ENCODE assay signal across 10 cellular contexts in genomic region chr11:64186205-64187165, GRCh38. TPM values are rescaled to one million over a fixed set of nuclear protein-coding genes. Genes with fewer than 3 reads are reported as not detected.
DNase-seq lines count a peak whose midpoint lies in the region; FAIRE-seq and TF ChIP-seq lines count a peak whose summit lies in the region.
"Had no signal": no experiment of that assay in that cellular context is flagged by ENCODE, and none has a peak within 500 bp of the region (broad histone marks: within the 10 kb centered on the region; RNA-seq: fewer than 3 reads in every experiment).

No MANE protein-coding gene starts in this region.

- no peak overlapping the region for H3K4me2 ChIP-seq in hepatocyte

- peak overlapping the region; percentile 98 for H3K27ac Mint-ChIP-seq in activated CD4-positive, alpha-beta T cell treated with anti-CD3 and anti-CD28 coated beads, Interleukin-2, amount 10 ng/mL, durations not matched to agents 7 days and 5 days

- H3K9me2 ChIP-seq in hepatocyte (replicated peaks; ENCODE audit: insufficient read depth) = no peaks in the 10 kb centered on the region

- H3K9me3 Mint-ChIP-seq in activated CD4-positive, alpha-beta T cell treated with anti-CD3 and anti-CD28 coated beads, Interleukin-2, amount 10 ng/mL, durations not matched to agents 7 days and 5 days = no peaks in the 10 kb centered on the region

- H3K36me3 ChIP-seq in hepatocyte (replicated peaks; ENCODE audit: insufficient read depth, low read depth) (no peaks in the 10 kb centered on the region), small intestine (ENCODE audit: control insufficient read depth in 2 of 2, insufficient read depth in 2 of 2, low read length in 2 of 2) (no peaks in the 10 kb centered on the region)
- H3K36me3 ChIP-seq: BLaER1 had no signal

- H3K27ac ChIP-seq in hepatocyte (no peak overlapping the region), small intestine (ENCODE audit: low read depth in 1 of 2, low read length in 1 of 2) (peak overlapping the region in 1 of 2 donors; percentile 52)

- H3K4me1 Mint-ChIP-seq in activated CD4-positive, alpha-beta T cell treated with anti-CD3 and anti-CD28 coated beads, Interleukin-2, amount 10 ng/mL, durations not matched to agents 7 days and 5 days = peaks cover 42% of the 10 kb centered on the region

- H3K4me1 ChIP-seq in hepatocyte (ENCODE audit: insufficient read depth) (peaks cover 20% of the 10 kb centered on the region), small intestine (ENCODE audit: control insufficient read depth in 2 of 2, insufficient read depth in 1 of 2, low read depth in 1 of 2, low read length in 1 of 2) (no peaks in the 10 kb centered on the region)

- H4K20me1 ChIP-seq in hepatocyte (ENCODE audit: insufficient read depth, poor library complexity, severe bottlenecking) = peaks cover 30% of the 10 kb centered on the region
- H4K20me1 ChIP-seq: BLaER1 had no signal

- CTCF ChIA-PET in activated CD4-positive, alpha-beta T cell treated with anti-CD3 and anti-CD28 coated beads, Interleukin-2, amount 10 ng/mL, durations not matched to agents 7 days and 5 days (lab: Charles Lee) = interaction anchor here (0.6 to 16.2 kb wide), 16 partner anchors 10 to 692 kb away, joined by 3 to 141 read pairs (median 4); partner anchors contain the start of genes FERMT3, PRDX5 and TRMT112

- no peak overlapping the region for H2AFZ ChIP-seq in hepatocyte

- no peaks in the 10 kb centered on the region for H3K27me3 Mint-ChIP-seq in activated CD4-positive, alpha-beta T cell treated with anti-CD3 and anti-CD28 coated beads, Interleukin-2, amount 10 ng/mL, durations not matched to agents 7 days and 5 days

- no peak overlapping the region for H3K4me3 ChIP-seq in hepatocyte
- H3K4me3 ChIP-seq in small intestine (ENCODE audit: low read depth in 1 of 2, low read length in 2 of 2) = no peak overlapping the region

- POLR2A ChIA-PET in activated CD4-positive, alpha-beta T cell treated with anti-CD3 and anti-CD28 coated beads, Interleukin-2, amount 10 ng/mL, durations not matched to agents 7 days and 5 days (lab: Charles Lee) = interaction anchor here (0.6 to 1.1 kb wide), 5 partner anchors 19 to 201 kb away, joined by 3 to 4 read pairs (median 4); partner anchors contain the start of gene PRDX5

- peaks cover 18% of the 10 kb centered on the region for H3K36me3 Mint-ChIP-seq in activated CD4-positive, alpha-beta T cell treated with anti-CD3 and anti-CD28 coated beads, Interleukin-2, amount 10 ng/mL, durations not matched to agents 7 days and 5 days (ENCODE audit: low read depth)

- H3K4me3 Mint-ChIP-seq in activated CD4-positive, alpha-beta T cell treated with anti-CD3 and anti-CD28 coated beads, Interleukin-2, amount 10 ng/mL, durations not matched to agents 7 days and 5 days = peak overlapping the region; percentile 94

- peak; percentile 61 for DNase-seq in NK-92 treated with Interleukin-12 subunit alpha and Interleukin-12 subunit beta, amount 100 ng/mL, for 24 hours (lab: John Stamatoyannopoulos, UW)
- no peak for DNase-seq in NK-92 (lab: John Stamatoyannopoulos, UW; ENCODE audit: unreplicated experiment)
- peak; percentile 56 for DNase-seq in activated CD4-positive, alpha-beta T cell treated with anti-CD3 and anti-CD28 coated beads, Interleukin-2, amount 10 ng/mL, durations not matched to agents 7 days and 5 days
- peak; percentile 47 for DNase-seq in hepatocyte (ENCODE audit: low spot score)
- peak; percentile 34 for DNase-seq in superior temporal gyrus (ENCODE audit: extremely low spot score)
- no peak for DNase-seq in NCI-H2171 (lab: John Stamatoyannopoulos, UW)
- DNase-seq in iPS-NIHi11 (ENCODE audit: low spot score) = no peak
- no peak for DNase-seq in small intestine

- H3K27me3 ChIP-seq in hepatocyte = no peaks in the 10 kb centered on the region
- H3K27me3 ChIP-seq in small intestine (ENCODE audit: control insufficient read depth in 2 of 2, insufficient read depth in 2 of 2, low read length in 2 of 2) = no peaks in the 10 kb centered on the region
- H3K27me3 ChIP-seq: BLaER1, heart left ventricle had no signal

- no peak for FAIRE-seq in small intestine (lab: Jason Lieb, UNC)

- 2% methylated on average over 30 of the region's 90 CpGs for WGBS in hepatocyte (ENCODE audit: low lambda C conversion rate, missing lambda C conversion rate)
- WGBS in small intestine, 3 donors = 0 to 1% (median 1%) methylated on average over 57 to 90 of the region's 90 CpGs

- H3K79me2 ChIP-seq in hepatocyte = peaks cover 18% of the 10 kb centered on the region

- no peak for TF ChIP-seq CTCF in hepatocyte (IDR thresholded peaks at IDR 0.05; ENCODE audit: poor library complexity)

- H3K9me3 ChIP-seq in hepatocyte (ENCODE audit: low read depth) (no peaks in the 10 kb centered on the region), small intestine (ENCODE audit: control insufficient read depth, low read depth) (no peaks in the 10 kb centered on the region)
- H3K9me3 ChIP-seq: BLaER1, heart left ventricle had no signal

RNA-seq across cellular contexts. Expression of gene STIP1, which starts 0.5 kb away (rescaled TPM):
- total RNA-seq in activated CD4-positive, alpha-beta T cell treated with anti-CD3 and anti-CD28 coated beads, Interleukin-2, amount 10 ng/mL, durations not matched to agents 7 days and 5 days = 100 to 1,000 TPM; 211 to 213 TPM
- total RNA-seq in hepatocyte = 113 and 122 TPM in 2 replicates
- 115 and 131 TPM in 2 replicates for polyA plus RNA-seq in hepatocyte
- polyA plus RNA-seq in small intestine = 10 to 100 TPM; 38.6 to 73.9 (median 43.6) TPM

RNA-seq across cellular contexts. Expression of gene FERMT3, which starts 20.0 kb away (rescaled TPM):
- total RNA-seq in activated CD4-positive, alpha-beta T cell treated with anti-CD3 and anti-CD28 coated beads, Interleukin-2, amount 10 ng/mL, durations not matched to agents 7 days and 5 days = 100 to 1,000 TPM; 190 to 207 TPM
- total RNA-seq in hepatocyte = 0.44 and 1.6 TPM in 2 replicates
- polyA plus RNA-seq in hepatocyte = 2.0 TPM in 1 of 2 replicates, not detected in the other
- 10 to 100 TPM; 11.4 to 26.5 (median 20.5) TPM for polyA plus RNA-seq in small intestine

RNA-seq across cellular contexts. Expression of gene MACROD1, which starts 20.6 kb away (rescaled TPM):
- total RNA-seq in activated CD4-positive, alpha-beta T cell treated with anti-CD3 and anti-CD28 coated beads, Interleukin-2, amount 10 ng/mL, durations not matched to agents 7 days and 5 days = 10 to 100 TPM in 1 of 2 experiments, 1 to 10 TPM in 1; 9.2 to 11.6 TPM
- 12.3 and 21.2 TPM in 2 replicates for total RNA-seq in hepatocyte
- 29.8 and 40.0 TPM in 2 replicates for polyA plus RNA-seq in hepatocyte
- 100 to 1,000 TPM in 1 of 3 donors, 10 to 100 TPM in 2; 13.1 to 137 (median 13.2) TPM for polyA plus RNA-seq in small intestine

RNA-seq across cellular contexts. Expression of gene TRPT1, which starts 39.5 kb away (rescaled TPM):
- 10 to 100 TPM; 20.0 to 26.5 TPM for total RNA-seq in activated CD4-positive, alpha-beta T cell treated with anti-CD3 and anti-CD28 coated beads, Interleukin-2, amount 10 ng/mL, durations not matched to agents 7 days and 5 days
- 26.3 and 52.8 TPM in 2 replicates for total RNA-seq in hepatocyte
- polyA plus RNA-seq in hepatocyte = 55.5 and 56.0 TPM in 2 replicates
- 100 to 1,000 TPM in 1 of 3 donors, 10 to 100 TPM in 2; 46.5 to 115 (median 89.4) TPM for polyA plus RNA-seq in small intestine

RNA-seq across cellular contexts. Expression of gene NUDT22, which starts 39.6 kb away (rescaled TPM):
- total RNA-seq in activated CD4-positive, alpha-beta T cell treated with anti-CD3 and anti-CD28 coated beads, Interleukin-2, amount 10 ng/mL, durations not matched to agents 7 days and 5 days = 10 to 100 TPM; 70.2 to 82.1 TPM
- total RNA-seq in hepatocyte = 42.9 and 49.5 TPM in 2 replicates
- polyA plus RNA-seq in hepatocyte = 66.6 and 70.4 TPM in 2 replicates
- polyA plus RNA-seq in small intestine = 100 to 1,000 TPM in 1 of 3 donors, 10 to 100 TPM in 2; 91.8 to 140 (median 98.9) TPM

Comparison
In these comparisons a context has a peak if more than half of its experiments do, and no peak if none do; other contexts are left out.
1. DNase-seq: peak in NK-92 treated with Interleukin-12 subunit alpha and Interleukin-12 subunit beta, amount 100 ng/mL, for 24 hours (single experiment), activated CD4-positive, alpha-beta T cell treated with anti-CD3 and anti-CD28 coated beads, Interleukin-2, amount 10 ng/mL, durations not matched to agents 7 days and 5 days (single experiment), hepatocyte (single experiment) and superior temporal gyrus (single experiment); none in NK-92 (single experiment), NCI-H2171 (single experiment), iPS-NIHi11 (single experiment) and small intestine (single experiment).
2. RNA of gene FERMT3, which starts 20.0 kb away (total RNA-seq): 190 to 207 TPM in activated CD4-positive, alpha-beta T cell treated with anti-CD3 and anti-CD28 coated beads, Interleukin-2, amount 10 ng/mL, durations not matched to agents 7 days and 5 days; 0.44 to 1.6 TPM in hepatocyte; every median in the first group is over 10 times any median in the second.